12 cellular contexts compared by ENCODE assay signal in genomic region chr18:22691988-22692710, GRCh38.
A peak's percentile ranks its signal among the peaks of the same experiment; 100 is the strongest.
DNase-seq lines count a peak whose midpoint lies in the region; ATAC-seq, FAIRE-seq and TF ChIP-seq lines count a peak whose summit lies in the region.
"Had no signal": no experiment of that assay in that cellular context is flagged by ENCODE, and none has a peak within 500 bp of the region (broad histone marks: within the 10 kb centered on the region; RNA-seq: fewer than 3 reads in every experiment).

No MANE protein-coding gene starts in this region.

- no peak overlapping the region for H3K4me3 ChIP-seq in fibroblast of mammary gland (ENCODE audit: control insufficient read depth, low read depth, low read length)

- H3K27me3 Mint-ChIP-seq in stimulated activated memory B cell treated with anti-CD40 and anti-IgM and Interleukin-4, amounts not matched to agents 10 μg/mL and 1 μg/mL and 100 μg/mL, for 72 hours = peaks cover 8% of the 10 kb centered on the region

- H3K9me3 Mint-ChIP-seq in stimulated activated memory B cell treated with anti-CD40 and anti-IgM and Interleukin-4, amounts not matched to agents 10 μg/mL and 1 μg/mL and 100 μg/mL, for 72 hours = peaks cover under 1% of the 10 kb centered on the region
- H3K9me3 Mint-ChIP-seq: immature natural killer cell had no signal

- no peak for TF ChIP-seq POLR2A in GM12891 (IDR thresholded peaks at IDR 0.05; ENCODE audit: low read depth, low read length)

- H3K36me3 Mint-ChIP-seq in stimulated activated memory B cell treated with anti-CD40 and anti-IgM and Interleukin-4, amounts not matched to agents 10 μg/mL and 1 μg/mL and 100 μg/mL, for 72 hours = no peaks in the 10 kb centered on the region
- H3K36me3 Mint-ChIP-seq: immature natural killer cell had no signal

- no peaks in the 10 kb centered on the region for H3K4me1 Mint-ChIP-seq in stimulated activated memory B cell treated with anti-CD40 and anti-IgM and Interleukin-4, amounts not matched to agents 10 μg/mL and 1 μg/mL and 100 μg/mL, for 72 hours
- H3K4me1 Mint-ChIP-seq: immature natural killer cell had no signal

- DNase-seq in GM12891 (ENCODE audit: insufficient read length, low spot score) (no peak), RCC 7860 (ENCODE audit: low spot score) (peak; percentile 17), fibroblast of mammary gland (ENCODE audit: low read depth) (peak; percentile 95), NCI-H1105 (lab: John Stamatoyannopoulos, UW) (no peak), NCI-H187 treated with DMSO at 0.1 percent for 48 hours (lab: John Stamatoyannopoulos, UW) (no peak), NCI-H146 (lab: John Stamatoyannopoulos, UW) (no peak)
- DNase-seq: DMS53, immature natural killer cell, NCI-H2029 treated with DMSO at 0.1 percent for 48 hours, small intestine had no signal

- H3K27ac Mint-ChIP-seq in stimulated activated memory B cell treated with anti-CD40 and anti-IgM and Interleukin-4, amounts not matched to agents 10 μg/mL and 1 μg/mL and 100 μg/mL, for 72 hours = no peak overlapping the region
- H3K27ac Mint-ChIP-seq: immature natural killer cell had no signal

- FAIRE-seq in GM12891 (lab: Jason Lieb, UNC) = no peak
- FAIRE-seq in RCC 7860 (lab: Jason Lieb, UNC) = no peak
- FAIRE-seq: GM18507, small intestine had no signal

- TF ChIP-seq CTCF in fibroblast of mammary gland (conservative IDR thresholded peaks at IDR 0.05; ENCODE audit: control insufficient read depth, insufficient read depth, low read depth, low read length) = no peak

- ATAC-seq in stimulated activated memory B cell treated with anti-CD40 and anti-IgM and Interleukin-4, amounts not matched to agents 10 μg/mL and 1 μg/mL and 100 μg/mL, for 72 hours = peak; percentile 40

- no peak overlapping the region for H3K4me3 Mint-ChIP-seq in stimulated activated memory B cell treated with anti-CD40 and anti-IgM and Interleukin-4, amounts not matched to agents 10 μg/mL and 1 μg/mL and 100 μg/mL, for 72 hours
- H3K4me3 Mint-ChIP-seq: immature natural killer cell had no signal

TF ChIP-seq in GM12891, 5 proteins besides CTCF, POLR2A, EP300 and RAD21:
- no peak for TF ChIP-seq POLR2AphosphoS5 (IDR thresholded peaks at IDR 0.05; ENCODE audit: low read depth, low read length)
- 0 out of 2 replicates have a peak, but pooled peaks have one; percentile 16 for TF ChIP-seq SPI1 (IDR thresholded peaks at IDR 0.05; ENCODE audit: low read depth, low read length)

Comparison
In these comparisons a context has a peak if more than half of its experiments do, and no peak if none do; other contexts are left out.
1. DNase-seq: peak in RCC 7860 (single experiment) and fibroblast of mammary gland (single experiment); none in GM12891 (single experiment), NCI-H1105 (single experiment), NCI-H187 treated with DMSO at 0.1 percent for 48 hours (single experiment) and NCI-H146 (single experiment).